ENCODE assay signal across 11 cellular contexts in genomic region chr2:121902171-121902591, GRCh38.
A peak's percentile ranks its signal among the peaks of the same experiment; 100 is the strongest.
DNase-seq lines count a peak whose midpoint lies in the region; ATAC-seq and TF ChIP-seq lines count a peak whose summit lies in the region.
"Had no signal": no experiment of that assay in that cellular context is flagged by ENCODE, and none has a peak within 500 bp of the region (broad histone marks: within the 10 kb centered on the region; RNA-seq: fewer than 3 reads in every experiment).

No MANE protein-coding gene starts in this region.

- peak; percentile 27 for TF ChIP-seq CTCF in fibroblast of villous mesenchyme (IDR thresholded peaks at IDR 0.05; ENCODE audit: insufficient read depth, low read depth, low read length)
- TF ChIP-seq CTCF in tibial nerve (IDR thresholded peaks at IDR 0.05): peak in 1 of 5 experiments; percentile 15
- no peak for TF ChIP-seq CTCF in GM20000 (IDR thresholded peaks at IDR 0.05; ENCODE audit: extremely low read depth, missing control alignments)

- H3K9me3 ChIP-seq in tibial nerve: no peaks in the 10 kb centered on the region

- peaks cover 0 to 7% (median 0%) of the 10 kb centered on the region in 4 donors for H3K4me1 ChIP-seq in tibial nerve

- H3K4me3 ChIP-seq in fibroblast of villous mesenchyme (ENCODE audit: low read depth, low read length) (peak overlapping the region; percentile 6), tibial nerve (peak overlapping the region; percentile 1 to 25 (median 10))
- H3K4me3 ChIP-seq: hepatocyte had no signal

- DNase-seq in Right ventricle myocardium inferior (ENCODE audit: missing footprints): no peak
- DNase-seq in cardiac septum (ENCODE audit: low spot score): no peak
- DNase-seq in NCI-H1694 treated with DMSO at 0.1 percent for 48 hours (lab: John Stamatoyannopoulos, UW): peak; percentile 83
- peak; percentile 6 for DNase-seq in fibroblast of villous mesenchyme (ENCODE audit: low read depth)
- DNase-seq in tibial nerve (ENCODE audit: low spot score in 2 of 2): peak in 1 of 2 donors; percentile 22
- no peak for DNase-seq in NCI-H345 (lab: John Stamatoyannopoulos, UW)
- no peak for DNase-seq in NCI-H2227 (lab: John Stamatoyannopoulos, UW; ENCODE audit: unreplicated experiment)
- DNase-seq in GM20000 (ENCODE audit: low spot score): no peak
- DNase-seq: C1 segment of cervical spinal cord; central memory CD4-positive, alpha-beta T cell had no signal

- intact Hi-C loops in Right ventricle myocardium inferior (cut with DNase I): no loop called here
- intact Hi-C loops in cardiac septum (cut with DNase I): no loop called here

- no peaks in the 10 kb centered on the region for H3K36me3 ChIP-seq in tibial nerve

- no peaks in the 10 kb centered on the region for H3K27me3 ChIP-seq in tibial nerve
- H3K27me3 ChIP-seq: hepatocyte had no signal

- peak overlapping the region in 1 of 4 donors; percentile 42 for H3K27ac ChIP-seq in tibial nerve
- H3K27ac ChIP-seq: hepatocyte had no signal

- no peak for TF ChIP-seq EP300 in tibial nerve (IDR thresholded peaks at IDR 0.05)

- ATAC-seq in Right ventricle myocardium inferior: peak; percentile 66

- no peak for TF ChIP-seq POLR2A in tibial nerve (IDR thresholded peaks at IDR 0.05)

- 53 to 56% methylated on average over 18 of the region's 18 CpGs for WGBS in tibial nerve, 2 donors

Comparison
In these comparisons a context has a peak if more than half of its experiments do, and no peak if none do; other contexts are left out.
1. DNase-seq: peak in NCI-H1694 treated with DMSO at 0.1 percent for 48 hours (single experiment) and fibroblast of villous mesenchyme (single experiment); none in Right ventricle myocardium inferior (single experiment), cardiac septum (single experiment), NCI-H345 (single experiment), NCI-H2227 (single experiment) and GM20000 (single experiment).